Comparison of ENCODE assay signal across 13 cellular contexts in genomic region chr7:55550010-55550409, GRCh38. TPM values are rescaled to one million over a fixed set of nuclear protein-coding genes. Genes with fewer than 3 reads are reported as not detected.
DNase-seq lines count a peak whose midpoint lies in the region; ATAC-seq, FAIRE-seq and TF ChIP-seq lines count a peak whose summit lies in the region.
"Had no signal": no experiment of that assay in that cellular context is flagged by ENCODE, and none has a peak within 500 bp of the region (broad histone marks: within the 10 kb centered on the region; RNA-seq: fewer than 3 reads in every experiment).

No MANE protein-coding gene starts in this region.

- peaks cover 7% of the 10 kb centered on the region; the same call in 1 of the 2 replicates for H4K20me1 ChIP-seq in GM12878 (ENCODE audit: control insufficient read depth, insufficient read depth)

- H3K27me3 Mint-ChIP-seq in activated CD8-positive, alpha-beta memory T cell treated with anti-CD3 and anti-CD28 coated beads, Interleukin-2, amount 10 ng/mL, durations not matched to agents 7 days and 5 days = no peaks in the 10 kb centered on the region
- H3K27me3 Mint-ChIP-seq: naive thymus-derived CD8-positive, alpha-beta T cell had no signal

- peak overlapping the region; percentile 36 for H3K4me2 ChIP-seq in GM12878 (ENCODE audit: control insufficient read depth, insufficient read depth)

- POLR2A ChIA-PET in GM12878 (lab: Charles Lee) = interaction anchor here (1.4 to 6.8 kb wide), 5 partner anchors 9 to 23 kb away, joined by 3 to 123 read pairs (median 22); no protein-coding TSS in a partner anchor

- no peak overlapping the region for H2AFZ ChIP-seq in GM12878 (ENCODE audit: control insufficient read depth, low read depth, low read length)
- H2AFZ ChIP-seq: GM23248 had no signal

- peak; percentile 91 for TF ChIP-seq CTCF in LNCaP clone FGC (IDR thresholded peaks at IDR 0.05; ENCODE audit: control insufficient read depth, extremely low read depth, insufficient read depth)
- TF ChIP-seq CTCF in GM12878 (IDR thresholded peaks at IDR 0.05 in 2 of 3, conservative IDR thresholded peaks at IDR 0.05 in 1 of 3; ENCODE audit: control insufficient read depth in 2 of 3, extremely low read depth in 1 of 3, insufficient read depth in 1 of 3, low read depth in 3 of 3, low read length in 3 of 3) = peak; percentile 63 to 71 (median 70)
- TF ChIP-seq CTCF in gastrocnemius medialis (IDR thresholded peaks at IDR 0.05 in 4 of 5, conservative IDR thresholded peaks at IDR 0.05 in 1 of 5) = peak; percentile 59 to 86 (median 71)

- peak overlapping the region; percentile 82; the same call in 1 of the 2 replicates for H3K27ac ChIP-seq in GM12878 (ENCODE audit: control insufficient read depth, insufficient read depth)
- peak overlapping the region; percentile 90 to 96 (median 92) for H3K27ac ChIP-seq in gastrocnemius medialis
- H3K27ac ChIP-seq: adrenal gland, GM23248 had no signal

- no peak overlapping the region for H3K4me3 Mint-ChIP-seq in activated CD8-positive, alpha-beta memory T cell treated with anti-CD3 and anti-CD28 coated beads, Interleukin-2, amount 10 ng/mL, durations not matched to agents 7 days and 5 days

- no peaks in the 10 kb centered on the region for H3K9me3 Mint-ChIP-seq in activated CD8-positive, alpha-beta memory T cell treated with anti-CD3 and anti-CD28 coated beads, Interleukin-2, amount 10 ng/mL, durations not matched to agents 7 days and 5 days (ENCODE audit: low read depth)
- H3K9me3 Mint-ChIP-seq: naive thymus-derived CD8-positive, alpha-beta T cell had no signal

- RAD21 ChIA-PET in GM12878 (lab: Charles Lee; ENCODE audit: unreplicated experiment) = interaction anchor here (0.9 to 8.3 kb wide), 5 partner anchors 14 to 48 kb away, joined by 4 to 179 read pairs (median 24); partner anchors contain the start of gene VOPP1

- FAIRE-seq in GM12878 (lab: Jason Lieb, UNC) = no peak
- FAIRE-seq: A204.1 had no signal

- no peak overlapping the region for H3K27ac Mint-ChIP-seq in activated CD8-positive, alpha-beta memory T cell treated with anti-CD3 and anti-CD28 coated beads, Interleukin-2, amount 10 ng/mL, durations not matched to agents 7 days and 5 days

- SMC1A ChIA-PET in GM12878 (lab: Charles Lee; ENCODE audit: uncharacterized antibody, unreplicated experiment) = interaction anchor here (0.7 to 9.9 kb wide), 4 partner anchors 9 to 48 kb away, joined by 3 to 139 read pairs (median 88); no protein-coding TSS in a partner anchor

- BruUV-seq in GM12878 (replicated peaks; lab: Mats Ljungman, UMichigan) = no TSS peak

- H3K36me3 ChIP-seq in GM12878 (ENCODE audit: control insufficient read depth in 2 of 2, insufficient read depth in 2 of 2, low read length in 1 of 2) (peaks cover 10 to 20% of the 10 kb centered on the region in 2 experiments), gastrocnemius medialis (no peaks in the 10 kb centered on the region)
- H3K36me3 ChIP-seq: adrenal gland had no signal

- H3K27me3 ChIP-seq in GM12878 (replicated peaks in 1 of 2; ENCODE audit: control insufficient read depth in 2 of 2, insufficient read depth in 2 of 2, low read length in 1 of 2) (no peaks in the 10 kb centered on the region), gastrocnemius medialis (no peaks in the 10 kb centered on the region)
- H3K27me3 ChIP-seq: adrenal gland had no signal

- no peak overlapping the region for H3K9ac ChIP-seq in GM12878 (ENCODE audit: control insufficient read depth, insufficient read depth, low read length)
- H3K9ac ChIP-seq: GM23248 had no signal

- H3K4me3 ChIP-seq in LNCaP clone FGC (ENCODE audit: low read depth, low read length) (no peak overlapping the region), GM12878 (peak overlapping the region; percentile 33; the same call in 1 of the 2 replicates), gastrocnemius medialis (no peak overlapping the region)
- H3K4me3 ChIP-seq: adrenal gland, GM23248 had no signal

- WGBS in GM12878 (ENCODE audit: insufficient coverage, insufficient replicate concordance, low lambda C conversion rate, missing lambda C conversion rate) = 2% methylated on average over 10 of the region's 10 CpGs

- H3K4me1 ChIP-seq in GM12878 (ENCODE audit: control insufficient read depth, insufficient read depth, low read length) = peaks cover 97% of the 10 kb centered on the region
- peaks cover 98 to 100% of the 10 kb centered on the region in 2 donors for H3K4me1 ChIP-seq in gastrocnemius medialis

- H3K9me3 ChIP-seq in GM12878 (replicated peaks; ENCODE audit: control insufficient read depth, insufficient read depth, low read length) (no peaks in the 10 kb centered on the region), gastrocnemius medialis (no peaks in the 10 kb centered on the region)
- H3K9me3 ChIP-seq: adrenal gland had no signal

- peak; percentile 58 for TF ChIP-seq RAD21 in GM12878 (IDR thresholded peaks at IDR 0.05; ENCODE audit: insufficient read depth, low read depth, low read length)

- peaks cover 100% of the 10 kb centered on the region for H3K79me2 ChIP-seq in GM12878 (ENCODE audit: control insufficient read depth, insufficient read depth, low read length)

- in situ Hi-C loops in GM12878 (cut with MboI) = loop anchor here (25.0 kb wide), 1 partner anchor 788 kb away; the partner anchor contains the start of gene SEC61G
- in situ Hi-C loops in gastrocnemius medialis (cut with MboI; ENCODE audit: low sequenced_read_pairs in 4 of 4) = no loop called here

- DNase-seq in NCI-H1417 (lab: John Stamatoyannopoulos, UW) = peak in 2 of 3 experiments; percentile 8 to 38
- DNase-seq in NCI-H1417 treated with DMSO at 0.1 percent for 48 hours (lab: John Stamatoyannopoulos, UW) = no peak
- peak; percentile 96 for DNase-seq in LNCaP clone FGC (ENCODE audit: low read depth)
- DNase-seq in GM12878 (ENCODE audit: low read depth, low spot score) = no peak
- DNase-seq in gastrocnemius medialis = peak; percentile 59 to 71
- no peak for DNase-seq in activated CD8-positive, alpha-beta memory T cell treated with anti-CD3 and anti-CD28 coated beads, Interleukin-2, amount 10 ng/mL, durations not matched to agents 7 days and 5 days
- DNase-seq in OCI-M1 (lab: John Stamatoyannopoulos, UW) = no peak
- DNase-seq: activated CD4-positive, alpha-beta T cell treated with anti-CD3 and anti-CD28 coated beads for 4 hours; adrenal gland; GM23248; naive thymus-derived CD8-positive, alpha-beta T cell had no signal

- H3K36me3 Mint-ChIP-seq in activated CD8-positive, alpha-beta memory T cell treated with anti-CD3 and anti-CD28 coated beads, Interleukin-2, amount 10 ng/mL, durations not matched to agents 7 days and 5 days = peaks cover 9% of the 10 kb centered on the region

- peaks cover 46% of the 10 kb centered on the region for H3K4me1 Mint-ChIP-seq in activated CD8-positive, alpha-beta memory T cell treated with anti-CD3 and anti-CD28 coated beads, Interleukin-2, amount 10 ng/mL, durations not matched to agents 7 days and 5 days

- intact Hi-C loops in GM12878 (cut with micrococcal nuclease; ENCODE audit: unreplicated experiment) (no loop called here), gastrocnemius medialis (cut with DNase I; ENCODE audit: low total_unique reads) (loop anchor here (1.0 to 5.0 kb wide), 2 partner anchors 48 to 422 kb away; no protein-coding TSS in a partner anchor)

- no peak for TF ChIP-seq POLR2A in GM12878 (IDR thresholded peaks at IDR 0.05; ENCODE audit: low read depth, low read length)
- no peak for TF ChIP-seq POLR2A in gastrocnemius medialis (IDR thresholded peaks at IDR 0.05)

- no peak for TF ChIP-seq EP300 in GM12878 (IDR thresholded peaks at IDR 0.05; ENCODE audit: borderline replicate concordance in 1 of 2, control insufficient read depth in 1 of 2, low read depth in 2 of 2, low read length in 2 of 2)

- CTCF ChIA-PET in GM12878 (lab: Yijun Ruan, JAX) = interaction anchor here (0.7 to 7.7 kb wide), 11 partner anchors 9 to 355 kb away, joined by 3 to 87 read pairs (median 3); no protein-coding TSS in a partner anchor
- CTCF ChIA-PET in activated CD8-positive, alpha-beta memory T cell treated with anti-CD3 and anti-CD28 coated beads, Interleukin-2, amount 10 ng/mL, durations not matched to agents 7 days and 5 days (lab: Charles Lee) = no interaction called here

- ATAC-seq in GM12878 = peak; percentile 31
- ATAC-seq in gastrocnemius medialis = peak; percentile 10 to 18
- no peak for ATAC-seq in activated CD8-positive, alpha-beta memory T cell treated with anti-CD3 and anti-CD28 coated beads, Interleukin-2, amount 10 ng/mL, durations not matched to agents 7 days and 5 days
- no peak for ATAC-seq in HG02970 (IDR thresholded peaks at IDR 0.05; ENCODE audit: low FRiP score, unreplicated experiment)
- ATAC-seq: naive thymus-derived CD8-positive, alpha-beta T cell had no signal

TF ChIP-seq in GM12878, 131 proteins besides CTCF, POLR2A, EP300 and RAD21 (continues in another document):
- peak; percentile 64; the same call in 1 of the 2 replicates for TF ChIP-seq YY1 (IDR thresholded peaks at IDR 0.05; ENCODE audit: low read depth, low read length)
- TF ChIP-seq ESRRA (IDR thresholded peaks at IDR 0.05; ENCODE audit: low read length) = no peak
- 0 out of 2 replicates have a peak, but pooled peaks have one; percentile 19 for TF ChIP-seq GATAD2B (conservative IDR thresholded peaks at IDR 0.05; ENCODE audit: low read depth)
- peak in 1 of 2 experiments; percentile 13; a peak in 1 of 4 replicates for TF ChIP-seq IKZF2 (IDR thresholded peaks at IDR 0.05)
- peak; percentile 22; the same call in 1 of the 2 replicates for TF ChIP-seq SMARCA5 (IDR thresholded peaks at IDR 0.05)
- TF ChIP-seq IKZF1 (conservative IDR thresholded peaks at IDR 0.05) = peak; percentile 38; the same call in 1 of the 2 replicates
- no peak for TF ChIP-seq NBN (IDR thresholded peaks at IDR 0.05)

RNA-seq across cellular contexts. Expression of gene VOPP1, which starts 22.3 kb away (rescaled TPM):
- total RNA-seq in GM12878 (2013; cell fraction: nucleolus; rRNA removed) = 130 and 131 TPM in 2 replicates
- total RNA-seq in GM12878 (2014; rRNA removed) (198 and 200 TPM in 2 replicates), GM12878 (2014; rRNA removed; fragmentation: Illumina TruSeq; extraction: Trizol) (135 and 144 TPM in 2 replicates), GM12878 (2021) (205 and 206 TPM in 2 replicates), gastrocnemius medialis (10 to 100 TPM; 17.3 to 27.9 (median 26.5) TPM)
- polyA plus RNA-seq in GM12878 (2011; ENCODE audit: low read depth) = 123 TPM
- polyA plus RNA-seq in GM12878 (2011; rRNA removed) (101 and 118 TPM in 2 replicates), GM12878 (2014; fragmentation: Illumina TruSeq; extraction: Trizol) (116 and 141 TPM in 2 replicates), GM12878 (2014; fragmentation: Nextera tagmentation; extraction: Ambion mirVana) (10 to 100 TPM; 32.8 to 78.5 TPM), GM12878 (2014; rRNA removed) (203 and 212 TPM in 2 replicates), GM12878 (2016; fragmentation: Nextera tagmentation; extraction: Ambion mirVana) (10 to 100 TPM; 54.4 to 71.5 TPM)
- polyA plus RNA-seq in GM12878 (2011; cell fraction: cytosol; rRNA removed) = 103 and 118 TPM in 2 replicates
- 51.0 and 62.5 TPM in 2 replicates for polyA plus RNA-seq in GM12878 (2011; cell fraction: nucleus; rRNA removed)
- 135 and 137 TPM in 2 replicates for polyA plus RNA-seq in GM12878 (2012)
- 139 and 160 TPM in 2 replicates for polyA minus RNA-seq in GM12878 (2011; rRNA and poly(A)+ RNA removed)
- 60.1 and 81.5 TPM in 2 replicates for polyA minus RNA-seq in GM12878 (2011; cell fraction: cytosol; rRNA and poly(A)+ RNA removed)
- polyA minus RNA-seq in GM12878 (2011; cell fraction: nucleus; rRNA and poly(A)+ RNA removed) = 37.2 and 80.3 TPM in 2 replicates
- 10 to 100 TPM; 42.3 to 67.3 TPM for total RNA-seq in activated CD8-positive, alpha-beta memory T cell treated with anti-CD3 and anti-CD28 coated beads, Interleukin-2, amount 10 ng/mL, durations not matched to agents 7 days and 5 days

Comparison
In these comparisons a context has a peak if more than half of its experiments do, and no peak if none do; other contexts are left out.
1. DNase-seq: peak in NCI-H1417 (2 of 3), LNCaP clone FGC (single experiment) and gastrocnemius medialis (2 of 2); none in NCI-H1417 treated with DMSO at 0.1 percent for 48 hours (single experiment), GM12878 (single experiment), activated CD8-positive, alpha-beta memory T cell treated with anti-CD3 and anti-CD28 coated beads, Interleukin-2, amount 10 ng/mL, durations not matched to agents 7 days and 5 days (single experiment) and OCI-M1 (single experiment).
2. ATAC-seq: peak in GM12878 (single experiment) and gastrocnemius medialis (2 of 2); none in activated CD8-positive, alpha-beta memory T cell treated with anti-CD3 and anti-CD28 coated beads, Interleukin-2, amount 10 ng/mL, durations not matched to agents 7 days and 5 days (single experiment) and HG02970 (single experiment).
3. Peak in every context shown above with its lines, with median percentiles within 50 percentile points of each other: CTCF ChIP-seq.